25 cellular contexts compared by ENCODE assay signal in genomic region chr10:3968727-3969126, GRCh38.
"Had no signal": no experiment of that assay in that cellular context is flagged by ENCODE, and none has a peak within 500 bp of the region (broad histone marks: within the 10 kb centered on the region; RNA-seq: fewer than 3 reads in every experiment).

No MANE protein-coding gene starts in this region.

- H3K4me3 Mint-ChIP-seq: mesothelial cell of epicardium; naive B cell; nephron progenitor cell; neural progenitor cell; stimulated activated memory B cell treated with anti-CD40 and anti-IgM and Interleukin-4, amounts not matched to agents 10 μg/mL and 1 μg/mL and 100 μg/mL, for 72 hours; stimulated activated naive CD8-positive, alpha-beta T cell treated with anti-CD3 and anti-CD28 coated beads, Interleukin-15, amount 100 ng/mL, for 72 hours had no signal

- H3K9me3 Mint-ChIP-seq: natural killer cell had no signal

- H3K27me3 Mint-ChIP-seq: stimulated activated memory B cell treated with anti-CD40 and anti-IgM and Interleukin-4, amounts not matched to agents 10 μg/mL and 1 μg/mL and 100 μg/mL, for 72 hours; stimulated activated naive CD8-positive, alpha-beta T cell treated with anti-CD3 and anti-CD28 coated beads, Interleukin-15, amount 100 ng/mL, for 72 hours had no signal

- DNase-seq: hippocampal formation; kidney glomerular epithelial cell; left colon; left lung; lower lobe of right lung; mesendoderm; naive B cell; natural killer cell; nephron progenitor cell; ovary; right lobe of liver; stimulated activated CD4-positive, alpha-beta T cell treated with anti-CD3 and anti-CD28 coated beads, Interleukin-1b, Interleukin-23, amount 100 ng/mL, for 48 hours; stimulated activated CD4-positive, alpha-beta T cell treated with anti-CD3 and anti-CD28 coated beads, Interleukin-2, amount 100 ng/mL, for 48 hours; stimulated activated CD4-positive, alpha-beta T cell treated with anti-CD3 and anti-CD28 coated beads, Interleukin-4, amount 100 ng/mL, for 4 hours; stimulated activated CD8-positive, alpha-beta memory T cell treated with anti-CD3 and anti-CD28 coated beads, Interleukin-4, amount 100 ng/mL, for 48 hours; stimulated activated naive CD4-positive, alpha-beta T cell treated with Interleukin-2 at 50 U/mL for 16 hours; stimulated activated naive CD8-positive, alpha-beta T cell treated with anti-CD3 and anti-CD28 coated beads, Interleukin-15, amount 100 ng/mL, for 72 hours; substantia nigra; upper lobe of right lung had no signal

- FAIRE-seq: keratinocyte, urothelium cell line had no signal

- H3K27ac Mint-ChIP-seq: nephron progenitor cell; neural progenitor cell; progenitor cell of endocrine pancreas; stimulated activated memory B cell treated with anti-CD40 and anti-IgM and Interleukin-4, amounts not matched to agents 10 μg/mL and 1 μg/mL and 100 μg/mL, for 72 hours; stimulated activated naive CD8-positive, alpha-beta T cell treated with anti-CD3 and anti-CD28 coated beads, Interleukin-15, amount 100 ng/mL, for 72 hours had no signal

- H3K36me3 Mint-ChIP-seq: mesothelial cell of epicardium; naive B cell; natural killer cell; neural progenitor cell; stimulated activated memory B cell treated with anti-CD40 and anti-IgM and Interleukin-4, amounts not matched to agents 10 μg/mL and 1 μg/mL and 100 μg/mL, for 72 hours had no signal

- ATAC-seq: left colon; left lung; lower lobe of right lung; natural killer cell; stimulated activated memory B cell treated with anti-CD40 and anti-IgM and Interleukin-4, amounts not matched to agents 10 μg/mL and 1 μg/mL and 100 μg/mL, for 72 hours; stimulated activated naive CD8-positive, alpha-beta T cell treated with anti-CD3 and anti-CD28 coated beads, Interleukin-15, amount 100 ng/mL, for 72 hours; upper lobe of right lung had no signal
